ENCODE assay signal across 24 cellular contexts in the genomic region with DNA sequence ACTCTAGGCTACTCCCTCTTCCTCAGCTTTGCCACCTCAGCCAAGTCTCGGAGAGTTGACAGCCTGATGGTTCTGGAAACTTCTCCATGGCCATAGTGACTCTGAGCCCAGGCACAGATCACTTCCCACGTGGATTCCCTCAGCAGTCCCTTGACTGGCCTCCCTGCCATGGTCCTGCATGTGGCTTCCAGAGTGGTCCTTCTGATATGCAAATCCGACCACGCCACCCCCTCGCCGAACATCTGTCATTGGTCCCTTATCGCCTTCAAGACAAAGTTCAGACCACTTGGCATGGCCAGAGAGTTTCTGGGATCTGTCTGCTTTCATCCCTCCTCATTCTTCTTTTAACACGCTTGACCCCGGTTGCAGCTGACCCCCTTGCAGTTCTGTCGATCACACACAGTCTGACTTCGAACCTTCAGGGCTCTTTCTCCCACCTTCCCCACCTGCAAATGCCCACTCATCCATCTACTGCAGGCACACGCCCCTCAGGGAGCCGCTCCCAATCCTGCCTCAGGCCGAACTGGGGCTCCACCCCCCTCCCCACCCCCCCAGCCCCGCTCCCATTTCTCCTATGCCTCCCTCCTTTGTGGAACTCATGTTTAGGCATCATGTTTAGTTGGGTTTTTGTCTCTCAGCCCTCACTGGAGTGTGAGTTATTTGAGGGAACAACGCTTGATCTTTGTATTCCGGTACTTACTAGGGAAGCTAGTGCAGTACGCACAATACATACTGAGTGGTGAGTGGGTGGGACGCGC.
"Had no signal": no experiment of that assay in that cellular context is flagged by ENCODE, and none has a peak within 500 bp of the region (broad histone marks: within the 10 kb centered on the region; RNA-seq: fewer than 3 reads in every experiment).

No MANE protein-coding gene starts in this region.

- H3K9me3 ChIP-seq: esophagus squamous epithelium, gastroesophageal sphincter, neutrophil, right atrium auricular region, sigmoid colon, tibial artery, upper lobe of left lung, uterus had no signal

- H3K36me3 ChIP-seq: neutrophil, uterus had no signal

- H3K27me3 ChIP-seq: dorsolateral prefrontal cortex, esophagus squamous epithelium, gastroesophageal sphincter, left lung, right atrium auricular region, sigmoid colon, tibial artery, upper lobe of left lung, uterus had no signal

- DNase-seq: cortex of kidney; dorsolateral prefrontal cortex; effector memory CD4-positive, alpha-beta T cell; esophagus squamous epithelium; foreskin fibroblast; glutamatergic neuron; islet precursor cell; mesenchymal stem cell; midbrain; naive B cell; sigmoid colon; stimulated activated CD4-positive, alpha-beta T cell treated with anti-CD3 and anti-CD28 coated beads, Interleukin-12 subunit alpha, Interleukin-12 subunit beta, amount 100 ng/mL, for 4 hours; stimulated activated CD4-positive, alpha-beta T cell treated with anti-CD3 and anti-CD28 coated beads, Interleukin-2, amount 100 ng/mL, for 48 hours; stimulated activated CD8-positive, alpha-beta memory T cell treated with anti-CD3 and anti-CD28 coated beads, Interleukin-4, amount 100 ng/mL, for 48 hours; tibial artery; upper lobe of left lung; uterus had no signal

- ATAC-seq: gastroesophageal sphincter; left lung; stimulated activated effector memory CD8-positive, alpha-beta T cell treated with anti-CD3 and anti-CD28 coated beads, Interleukin-12 subunit alpha, Interleukin-12 subunit beta, amount 100 ng/mL, for 72 hours had no signal

- H3K4me1 ChIP-seq: gastroesophageal sphincter, left lung, right atrium auricular region, sigmoid colon, tibial artery, upper lobe of left lung, uterus had no signal

- H3K4me3 ChIP-seq: dorsolateral prefrontal cortex, esophagus squamous epithelium, gastroesophageal sphincter, left lung, lung, right atrium auricular region, sigmoid colon, skin epidermis, tibial artery, upper lobe of left lung, uterus had no signal

- H3K27ac ChIP-seq: esophagus squamous epithelium, gastroesophageal sphincter, left lung, neutrophil, right atrium auricular region, sigmoid colon, skin epidermis, tibial artery, upper lobe of left lung, uterus had no signal
